17 cellular contexts compared by ENCODE assay signal in the genomic region with DNA sequence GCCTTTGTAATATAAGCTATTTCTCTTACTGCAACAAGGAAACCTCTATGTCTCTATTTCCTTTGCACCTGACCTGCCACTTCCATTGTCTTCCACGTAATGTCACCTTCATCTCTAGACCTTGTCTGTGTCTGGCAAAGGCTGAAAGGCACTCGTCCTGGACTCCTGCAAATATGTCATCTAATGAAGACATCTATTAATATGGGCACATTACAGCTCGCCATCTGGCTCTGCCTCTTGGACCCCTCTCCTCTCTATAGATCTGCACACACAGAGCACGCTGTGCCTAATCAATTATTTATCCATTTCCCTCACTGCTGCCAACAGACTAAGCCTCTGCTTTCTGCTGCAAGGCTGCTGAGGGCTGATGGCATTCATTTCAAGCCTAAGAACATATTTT.
DNase-seq lines count a peak whose midpoint lies in the region; ATAC-seq and TF ChIP-seq lines count a peak whose summit lies in the region.
"Had no signal": no experiment of that assay in that cellular context is flagged by ENCODE, and none has a peak within 500 bp of the region (broad histone marks: within the 10 kb centered on the region; RNA-seq: fewer than 3 reads in every experiment).

No MANE protein-coding gene starts in this region.

- H3K36me3 ChIP-seq in neural cell (ENCODE audit: insufficient read depth, low read length) (no peaks in the 10 kb centered on the region), Peyer's patch (no peaks in the 10 kb centered on the region)

- ATAC-seq in GM18505 (IDR thresholded peaks at IDR 0.05; ENCODE audit: unreplicated experiment) (no peak), HG03521 (IDR thresholded peaks at IDR 0.05; ENCODE audit: unreplicated experiment) (no peak), sciatic nerve (no peak)
- ATAC-seq: A549 had no signal

- TF ChIP-seq CTCF in neural cell (IDR thresholded peaks at IDR 0.05; ENCODE audit: poor library complexity, severe bottlenecking), result no peak
- no peak for TF ChIP-seq CTCF in Peyer's patch (IDR thresholded peaks at IDR 0.05)

- peak overlapping the region; percentile 4 for H3K27ac ChIP-seq in neural cell (ENCODE audit: low read length)
- no peak overlapping the region for H3K27ac ChIP-seq in Peyer's patch
- H3K27ac ChIP-seq: A549 had no signal

- peaks cover 0 to 7% (median 0%) of the 10 kb centered on the region in 4 donors for H3K4me1 ChIP-seq in Peyer's patch

- no peaks in the 10 kb centered on the region for H3K9me2 ChIP-seq in neural cell (ENCODE audit: insufficient read depth, low read length)

- peak; percentile 14 for TF ChIP-seq EP300 in neural cell (conservative IDR thresholded peaks at IDR 0.05; ENCODE audit: poor library complexity, severe bottlenecking)

- DNase-seq in D341Med (ENCODE audit: low spot score) (peak; percentile 55), NCI-H1694 (lab: John Stamatoyannopoulos, UW) (peak; percentile 14), NCI-H524 treated with DMSO at 0.1 percent for 48 hours (lab: John Stamatoyannopoulos, UW) (peak; percentile 49), Peyer's patch (no peak), sciatic nerve (ENCODE audit: low spot score) (no peak)
- DNase-seq: CD8-positive, alpha-beta memory T cell; DMS153; DMS79 treated with DMSO at 0.1 percent for 48 hours; EL; HCEC 1CT; HFFc6; IMR-90; KBM-7 had no signal

- H3K4me3 ChIP-seq in neural cell (ENCODE audit: low read length) (no peak overlapping the region), Peyer's patch (no peak overlapping the region)
- H3K4me3 ChIP-seq: A549 had no signal

- no peak overlapping the region for H3K9ac ChIP-seq in neural cell (ENCODE audit: low read length)

- H3K9me3 ChIP-seq in neural cell (ENCODE audit: low read length), result no peaks in the 10 kb centered on the region
- no peaks in the 10 kb centered on the region for H3K9me3 ChIP-seq in Peyer's patch
- H3K9me3 ChIP-seq: A549 had no signal

- H3K27me3 ChIP-seq in neural cell (ENCODE audit: insufficient read depth, low read depth, low read length) (no peaks in the 10 kb centered on the region), Peyer's patch (no peaks in the 10 kb centered on the region)

- no peak for TF ChIP-seq RAD21 in neural cell (conservative IDR thresholded peaks at IDR 0.05)

- intact Hi-C loops in sciatic nerve (cut with DNase I), result no loop called here

- H3K4me2 ChIP-seq in neural cell (ENCODE audit: low read length), result no peak overlapping the region
- H3K4me2 ChIP-seq: A549 had no signal

- H3F3A ChIP-seq in neural cell (ENCODE audit: insufficient read depth, low read length, poor library complexity, severe bottlenecking), result no peaks in the 10 kb centered on the region

- TF ChIP-seq POLR2A in GM18505 (IDR thresholded peaks at IDR 0.05; ENCODE audit: borderline replicate concordance, extremely low read depth, insufficient read depth, insufficient read length) (no peak), Peyer's patch (IDR thresholded peaks at IDR 0.05) (no peak)

- no peaks in the 10 kb centered on the region for H4K20me1 ChIP-seq in neural cell (ENCODE audit: insufficient read depth)

- H2AFZ ChIP-seq in neural cell (ENCODE audit: low read depth, low read length), result no peak overlapping the region

- H3K79me2 ChIP-seq in neural cell (replicated peaks; ENCODE audit: insufficient read depth, low read length), result no peaks in the 10 kb centered on the region

TF ChIP-seq in neural cell, 6 proteins besides CTCF, POLR2A, EP300 and RAD21:
- no peak for TF ChIP-seq POLR2AphosphoS5 (IDR thresholded peaks at IDR 0.05)
TF ChIP-seq in neural cell: peak in this region for 0.

Comparison
In these comparisons a context has a peak if more than half of its experiments do, and no peak if none do; other contexts are left out.
1. DNase-seq: peak in D341Med (single experiment), NCI-H1694 (single experiment) and NCI-H524 treated with DMSO at 0.1 percent for 48 hours (single experiment); none in Peyer's patch (0 of 3) and sciatic nerve (single experiment).